1 cellular context compared by ENCODE assay signal in genomic region chr6:161094904-161095440, GRCh38.
TF ChIP-seq lines count a peak whose summit lies in the region.

No MANE protein-coding gene starts in this region.

TF ChIP-seq in HCT116, 20 proteins besides CTCF, POLR2A, EP300 and RAD21 (continued from another document):
- TF ChIP-seq FOSL1 (IDR thresholded peaks at IDR 0.05; ENCODE audit: low read depth) (peak; percentile 53; the same call in 1 of the 2 replicates), CEBPB (IDR thresholded peaks at IDR 0.05; ENCODE audit: low read depth) (0 out of 2 replicates have a peak, but pooled peaks have one; percentile 12)
